ENCODE assay signal across 30 cellular contexts in the genomic region with DNA sequence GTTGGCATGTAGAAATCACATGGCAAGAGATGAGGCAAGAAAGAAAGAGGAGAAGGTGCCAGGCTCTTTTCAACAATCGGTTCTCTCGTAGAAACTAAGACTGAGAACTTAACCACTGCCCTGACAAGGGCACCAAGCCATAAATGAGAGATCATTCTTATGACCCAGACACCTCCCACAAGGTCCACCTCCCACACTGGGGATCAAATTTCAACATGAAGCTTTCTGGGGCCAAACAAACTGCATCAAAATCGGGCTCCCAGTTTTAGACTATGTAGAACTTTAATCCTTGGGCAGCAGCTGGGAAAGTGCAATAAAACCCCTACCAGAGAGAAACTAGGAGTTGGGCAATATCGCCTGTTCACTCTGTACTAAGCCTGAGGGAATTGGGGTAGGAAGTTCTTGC.
"Had no signal": no experiment of that assay in that cellular context is flagged by ENCODE, and none has a peak within 500 bp of the region (broad histone marks: within the 10 kb centered on the region; RNA-seq: fewer than 3 reads in every experiment).

No MANE protein-coding gene starts in this region.

- H3K36me3 ChIP-seq: brain microvascular endothelial cell, MG63, Peyer's patch had no signal

- H3K4me3 ChIP-seq: MG63, Peyer's patch, SK-N-MC had no signal

- ATAC-seq: activated CD8-positive, alpha-beta T cell treated with anti-CD3 and anti-CD28 coated beads for 36 hours; activated T-cell treated with anti-CD3 and anti-CD28 coated beads, Interleukin-2, amount 50 U/mL, for 72 hours; activated T-helper 17 cell treated with anti-CD3 and anti-CD28 coated beads, Interleukin-2, amount 50 U/mL, for 72 hours; PC-3 had no signal

- H3K9me3 ChIP-seq: MG63, Peyer's patch had no signal

- FAIRE-seq: TTC549 had no signal

- H3K27me3 ChIP-seq: brain microvascular endothelial cell, MG63, Peyer's patch had no signal

- DNase-seq: activated CD4-positive, alpha-beta T cell treated with anti-CD3 and anti-CD28 coated beads, Interleukin-2, amount 10 ng/mL, durations not matched to agents 24 days and 14 days; activated CD4-positive, alpha-beta T cell treated with anti-CD3 and anti-CD28 coated beads, Interleukin-2, amount 50 U/mL, for 4 hours; activated CD8-positive, alpha-beta T cell treated with anti-CD3 and anti-CD28 coated beads for 36 hours; activated effector memory CD4-positive, alpha-beta T cell treated with anti-CD3 and anti-CD28 coated beads, Interleukin-2, amount 50 U/mL, for 16 hours; activated naive CD4-positive, alpha-beta T cell; activated naive CD4-positive, alpha-beta T cell treated with anti-CD3 and anti-CD28 coated beads, Interleukin-2, amount 50 U/mL, for 16 hours; activated naive CD8-positive, alpha-beta T cell treated with anti-CD3 and anti-CD28 coated beads for 36 hours; activated T-cell treated with anti-CD3 and anti-CD28 coated beads, Interleukin-2, amount 50 U/mL, for 1 hour; activated T-cell treated with anti-CD3 and anti-CD28 coated beads, Interleukin-2, amount 50 U/mL, for 72 hours; amniotic stem cell; aorta; brain microvascular endothelial cell; central memory CD4-positive, alpha-beta T cell; Karpas-422; MG63; MV-4-11; NCI-H1092; NCI-H1436 treated with DMSO at 0.1 percent for 48 hours; NCI-H1694 treated with DMSO at 0.1 percent for 48 hours; NCI-H2029; NCI-H345; NCI-H524 treated with DMSO at 0.1 percent for 48 hours; NK-92 treated with Interleukin-12 subunit alpha and Interleukin-12 subunit beta, amount 100 ng/mL, for 24 hours; PC-3; Peyer's patch; RPMI8226; SIG-M5 had no signal

- H3K4me1 ChIP-seq: Peyer's patch had no signal

- H3K27ac ChIP-seq: brain microvascular endothelial cell, Peyer's patch, SK-N-MC had no signal
